Comparison of ENCODE assay signal across 8 cellular contexts in the genomic region with DNA sequence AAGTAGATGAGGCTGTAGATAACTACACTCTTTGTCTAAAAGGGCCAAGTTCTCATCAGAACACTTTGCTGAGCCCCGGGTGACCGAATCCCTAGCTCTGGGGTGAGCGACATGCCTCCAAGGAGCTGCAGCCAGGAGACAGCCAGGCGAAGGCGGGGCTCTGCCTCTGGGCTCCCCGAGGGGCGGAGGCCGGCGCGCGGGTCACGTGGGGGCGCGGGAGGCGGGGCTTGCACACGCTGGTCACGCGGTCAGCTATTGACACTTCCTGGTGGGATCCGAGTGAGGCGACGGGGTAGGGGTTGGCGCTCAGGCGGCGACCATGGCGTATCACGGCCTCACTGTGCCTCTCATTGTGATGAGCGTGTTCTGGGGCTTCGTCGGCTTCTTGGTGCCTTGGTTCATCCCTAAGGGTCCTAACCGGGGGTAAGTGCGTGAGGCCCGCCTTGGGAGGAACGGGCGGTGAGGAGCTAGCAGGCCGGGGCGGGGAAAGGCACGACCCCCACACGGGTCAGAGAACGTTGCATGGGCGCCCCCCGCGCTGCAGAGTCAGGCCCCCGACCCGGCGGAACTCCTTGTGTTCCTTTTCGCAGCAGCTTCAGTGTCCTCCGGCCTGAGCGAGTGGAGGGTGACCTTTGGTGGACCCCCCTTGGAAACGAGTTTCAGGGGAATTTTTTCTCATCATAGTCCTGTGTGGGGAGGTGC. TPM values are rescaled to one million over a fixed set of nuclear protein-coding genes. Genes with fewer than 3 reads are reported as not detected.
DNase-seq lines count a peak whose midpoint lies in the region; ATAC-seq, FAIRE-seq and TF ChIP-seq lines count a peak whose summit lies in the region.

Gene ATP6V0E1 (plus strand): TSS at position 230 of the 702 bp plus-strand sequence. CDS start 90 bp downstream, at position 320.

- TF ChIP-seq POLR2A in HepG2 (IDR thresholded peaks at IDR 0.05; ENCODE audit: insufficient read depth in 1 of 2, low read depth in 2 of 2, low read length in 2 of 2) = peak; percentile 82 to 94

- peak within 1 kb of the TSS; percentile 83 for H3K4me2 ChIP-seq in HepG2 (ENCODE audit: low read depth, low read length)

- peak within 1 kb of the TSS; percentile 72 to 96 (median 96) for H3K4me3 ChIP-seq in HepG2 (replicated peaks in 1 of 3; ENCODE audit: insufficient read depth in 1 of 3, low read depth in 2 of 3, low read length in 3 of 3)

- H4K20me1 ChIP-seq in HepG2 (ENCODE audit: insufficient read depth, low read length) = no peaks in the 10 kb centered on the region; the same call in 1 of the 2 replicates

- H3K36me3 ChIP-seq in HepG2 (replicated peaks in 1 of 2; ENCODE audit: control insufficient read depth in 1 of 2, insufficient read depth in 2 of 2, low read length in 2 of 2) = peaks cover 4 to 7% of the 10 kb centered on the region in 2 experiments; a peak in 4 of 5 replicates

- in situ Hi-C loops in HepG2 (cut with HindIII; ENCODE audit: extremely low pct_ligation_motif_present, low pct_unique_long_range_greater_than_20kb) = loop anchor here (5.0 to 25.0 kb wide), 4 partner anchors 74 to 579 kb away; partner anchors contain the start of genes BNIP1 and CREBRF

- TSS peak; percentile 79 for BruUV-seq in HepG2 (replicated peaks; lab: Mats Ljungman, UMichigan)

- intact Hi-C loops in HepG2 (cut with micrococcal nuclease; ENCODE audit: unreplicated experiment) = loop anchor here (1.0 to 5.0 kb wide), 4 partner anchors 34 to 219 kb away; partner anchors contain the start of genes BNIP1 and CREBRF

- H3K79me2 ChIP-seq in HepG2 (ENCODE audit: insufficient read depth, low read length) = peaks cover 30% of the 10 kb centered on the region

- ATAC-seq in GM19395 (IDR thresholded peaks at IDR 0.05; ENCODE audit: unreplicated experiment) = peak; percentile 89
- ATAC-seq in HG03558 (IDR thresholded peaks at IDR 0.05; ENCODE audit: extremely low read depth, unreplicated experiment) = peak; percentile 69
- peak; percentile 93 for ATAC-seq in HepG2

- H3K27me3 ChIP-seq in HepG2 (ENCODE audit: control insufficient read depth in 1 of 2, insufficient read depth in 2 of 2, low read length in 2 of 2) = no peaks in the 10 kb centered on the region

- peak; percentile 26 for FAIRE-seq in HepG2 (lab: Jason Lieb, UNC)

- H3K9ac ChIP-seq in HepG2 (ENCODE audit: insufficient read depth, low read depth, low read length) = peak within 1 kb of the TSS; percentile 86

- TF ChIP-seq RAD21 in HepG2 (CRISPR knock-in tag; IDR thresholded peaks at IDR 0.05) = no peak

- POLR2A ChIA-PET in HepG2 (lab: Yijun Ruan, JAX) = interaction anchor here (0.6 to 2.4 kb wide), 17 partner anchors 10 to 348 kb away, joined by 3 to 20 read pairs (median 4); partner anchors contain the start of genes RPL26L1 and STC2

- DNase-seq in CD1c-positive myeloid dendritic cell (ENCODE audit: extremely low spot score) (peak; percentile 95), NCI-H82 (lab: John Stamatoyannopoulos, UW) (peak; percentile 93), dermis blood vessel endothelial cell (peak; percentile 97), HepG2 (ENCODE audit: low spot score) (peak; percentile 87)
- peak; percentile 98 for DNase-seq in activated CD4-positive, alpha-beta T cell treated with anti-CD3 and anti-CD28 coated beads, Interleukin-2, amount 50 U/mL, for 48 hours
- DNase-seq in stimulated activated CD4-positive, alpha-beta T cell treated with anti-CD3 and anti-CD28 coated beads, Interleukin-4, amount 100 ng/mL, for 1 hour = peak; percentile 95

- CTCF ChIA-PET in HepG2 (lab: Yijun Ruan, JAX; ENCODE audit: low intra/inter-chr PET ratio, low total read pairs) = no interaction called here

- H3K9me3 ChIP-seq in HepG2 (ENCODE audit: low read length) = no peaks in the 10 kb centered on the region

- H2AFZ ChIP-seq in HepG2 (ENCODE audit: low read length) = peak within 1 kb of the TSS; percentile 92

- TF ChIP-seq EP300 in HepG2 (IDR thresholded peaks at IDR 0.05; ENCODE audit: low read depth in 2 of 2, low read length in 2 of 2) (0 out of 4 replicates have a peak, but pooled peaks of 1 of the 2 experiments have one; percentile 16), HepG2 (CRISPR knock-in tag; IDR thresholded peaks at IDR 0.05; ENCODE audit: borderline replicate concordance) (no peak)

- H3K4me1 ChIP-seq in HepG2 (ENCODE audit: insufficient read depth, low read length) = peaks cover 26% of the 10 kb centered on the region

- no peak; the same call in 1 of the 2 replicates for TF ChIP-seq CTCF in HepG2 (CRISPR knock-in tag; IDR thresholded peaks at IDR 0.05)

- H3K27ac ChIP-seq in HepG2 (ENCODE audit: extremely low read length, insufficient read depth, low read length) = peak within 1 kb of the TSS; percentile 72

- WGBS in HepG2 (ENCODE audit: low lambda C conversion rate) = 1% methylated on average over 10 of the region's 49 CpGs

TF ChIP-seq in HepG2, 621 proteins besides CTCF, POLR2A, EP300 and RAD21 (continues in another document):
- TF ChIP-seq TRIM24 (CRISPR knock-in tag; IDR thresholded peaks at IDR 0.05) (no peak), ZZZ3 (CRISPR knock-in tag; IDR thresholded peaks at IDR 0.05; ENCODE audit: borderline replicate concordance) (no peak), ZNF367 (CRISPR knock-in tag; IDR thresholded peaks at IDR 0.05; ENCODE audit: borderline replicate concordance) (peak; percentile 66; the same call in 1 of the 2 replicates), ZSCAN9 (CRISPR knock-in tag; IDR thresholded peaks at IDR 0.05; ENCODE audit: borderline replicate concordance) (no peak), IRF2 (CRISPR knock-in tag; IDR thresholded peaks at IDR 0.05) (peak; percentile 22; the same call in 1 of the 2 replicates), POLR2AphosphoS2 (IDR thresholded peaks at IDR 0.05; ENCODE audit: low read depth, low read length) (no peak), ZNF225 (CRISPR knock-in tag; IDR thresholded peaks at IDR 0.05) (no peak), SP5 (CRISPR knock-in tag; IDR thresholded peaks at IDR 0.05; ENCODE audit: borderline replicate concordance, low read depth) (peak; percentile 73; the same call in 1 of the 2 replicates), ZNF205 (CRISPR knock-in tag; IDR thresholded peaks at IDR 0.05) (peak; percentile 99)
- TF ChIP-seq, protein P1, sequence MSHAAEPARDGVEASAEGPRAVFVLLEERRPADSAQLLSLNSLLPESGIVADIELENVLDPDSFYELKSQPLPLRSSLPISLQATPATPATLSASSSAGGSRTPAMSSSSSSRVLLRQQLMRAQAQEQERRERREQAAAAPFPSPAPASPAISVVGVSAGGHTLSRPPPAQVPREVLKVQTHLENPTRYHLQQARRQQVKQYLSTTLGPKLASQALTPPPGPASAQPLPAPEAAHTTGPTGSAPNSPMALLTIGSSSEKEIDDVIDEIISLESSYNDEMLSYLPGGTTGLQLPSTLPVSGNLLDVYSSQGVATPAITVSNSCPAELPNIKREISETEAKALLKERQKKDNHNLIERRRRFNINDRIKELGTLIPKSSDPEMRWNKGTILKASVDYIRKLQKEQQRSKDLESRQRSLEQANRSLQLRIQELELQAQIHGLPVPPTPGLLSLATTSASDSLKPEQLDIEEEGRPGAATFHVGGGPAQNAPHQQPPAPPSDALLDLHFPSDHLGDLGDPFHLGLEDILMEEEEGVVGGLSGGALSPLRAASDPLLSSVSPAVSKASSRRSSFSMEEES (CRISPR knock-in tag; IDR thresholded peaks at IDR 0.05) = peak; percentile 96
- TF ChIP-seq, protein P2, sequence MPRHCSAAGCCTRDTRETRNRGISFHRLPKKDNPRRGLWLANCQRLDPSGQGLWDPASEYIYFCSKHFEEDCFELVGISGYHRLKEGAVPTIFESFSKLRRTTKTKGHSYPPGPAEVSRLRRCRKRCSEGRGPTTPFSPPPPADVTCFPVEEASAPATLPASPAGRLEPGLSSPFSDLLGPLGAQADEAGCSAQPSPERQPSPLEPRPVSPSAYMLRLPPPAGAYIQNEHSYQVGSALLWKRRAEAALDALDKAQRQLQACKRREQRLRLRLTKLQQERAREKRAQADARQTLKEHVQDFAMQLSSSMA (CRISPR knock-in tag; IDR thresholded peaks at IDR 0.05) = no peak
- TF ChIP-seq, protein P3, sequence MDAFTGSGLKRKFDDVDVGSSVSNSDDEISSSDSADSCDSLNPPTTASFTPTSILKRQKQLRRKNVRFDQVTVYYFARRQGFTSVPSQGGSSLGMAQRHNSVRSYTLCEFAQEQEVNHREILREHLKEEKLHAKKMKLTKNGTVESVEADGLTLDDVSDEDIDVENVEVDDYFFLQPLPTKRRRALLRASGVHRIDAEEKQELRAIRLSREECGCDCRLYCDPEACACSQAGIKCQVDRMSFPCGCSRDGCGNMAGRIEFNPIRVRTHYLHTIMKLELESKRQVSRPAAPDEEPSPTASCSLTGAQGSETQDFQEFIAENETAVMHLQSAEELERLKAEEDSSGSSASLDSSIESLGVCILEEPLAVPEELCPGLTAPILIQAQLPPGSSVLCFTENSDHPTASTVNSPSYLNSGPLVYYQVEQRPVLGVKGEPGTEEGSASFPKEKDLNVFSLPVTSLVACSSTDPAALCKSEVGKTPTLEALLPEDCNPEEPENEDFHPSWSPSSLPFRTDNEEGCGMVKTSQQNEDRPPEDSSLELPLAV (CRISPR knock-in tag; conservative IDR thresholded peaks at IDR 0.05; ENCODE audit: low read depth) = no peak

RNA-seq across cellular contexts. Expression of gene ATP6V0E1, which starts in this region (rescaled TPM):
- total RNA-seq in dermis blood vessel endothelial cell (213 and 253 TPM in 2 replicates), HepG2 (2016; rRNA removed; fragmentation: Illumina TruSeq; extraction: Trizol) (121 and 143 TPM in 2 replicates)
- total RNA-seq in HepG2 (2016; cell fraction: cytosol; rRNA removed; fragmentation: Illumina TruSeq; extraction: Trizol; ENCODE audit: low read depth) = 42.6 and 60.2 TPM in 2 replicates
- total RNA-seq in HepG2 (2016; cell fraction: insoluble cytoplasmic fraction; rRNA removed; fragmentation: Illumina TruSeq; extraction: Trizol) = 133 and 156 TPM in 2 replicates
- total RNA-seq in HepG2 (2016; cell fraction: membrane; rRNA removed; fragmentation: Illumina TruSeq; extraction: Trizol) = 107 and 116 TPM in 2 replicates
- total RNA-seq in HepG2 (2016; cell fraction: nucleus; rRNA removed; fragmentation: Illumina TruSeq; extraction: Trizol) = 95.8 and 110 TPM in 2 replicates
- polyA plus RNA-seq in HepG2 (2011; rRNA removed) = 215 TPM in 2 replicates
- 78.6 and 139 TPM in 2 replicates for polyA plus RNA-seq in HepG2 (2011; cell fraction: cytosol; rRNA removed)
- polyA plus RNA-seq in HepG2 (2011; cell fraction: nucleus; rRNA removed) = 23.8 and 34.6 TPM in 2 replicates
- polyA plus RNA-seq in HepG2 (2012) = 174 and 183 TPM in 2 replicates
- 84.5 and 116 TPM in 2 replicates for polyA plus RNA-seq in HepG2 (2016; cell fraction: cytosol; fragmentation: Illumina TruSeq; extraction: Trizol; ENCODE audit: low read depth)
- 157 and 171 TPM in 2 replicates for polyA plus RNA-seq in HepG2 (2016; cell fraction: insoluble cytoplasmic fraction; fragmentation: Illumina TruSeq; extraction: Trizol; ENCODE audit: low read depth)
- polyA plus RNA-seq in HepG2 (2016; cell fraction: membrane; fragmentation: Illumina TruSeq; extraction: Trizol; ENCODE audit: low read depth) = 138 and 160 TPM in 2 replicates
- polyA plus RNA-seq in HepG2 (2016; cell fraction: nucleus; fragmentation: Illumina TruSeq; extraction: Trizol; ENCODE audit: insufficient read depth, low read depth) = 222 and 234 TPM in 2 replicates
- 128 and 158 TPM in 2 replicates for polyA minus RNA-seq in HepG2 (2011; rRNA and poly(A)+ RNA removed; ENCODE audit: low replicate concordance)
- 39.6 and 40.0 TPM in 2 replicates for polyA minus RNA-seq in HepG2 (2011; cell fraction: cytosol; rRNA and poly(A)+ RNA removed)
- 19.4 and 38.8 TPM in 2 replicates for polyA minus RNA-seq in HepG2 (2011; cell fraction: nucleus; rRNA and poly(A)+ RNA removed)

Comparison
In these comparisons a context has a peak if more than half of its experiments do, and no peak if none do; other contexts are left out.
1. Peak in every context shown above with its lines: DNase-seq, ATAC-seq, H3K4me3 ChIP-seq and H3K27ac ChIP-seq.